8 cellular contexts compared by ENCODE assay signal in genomic region chr1:3618904-3619671, GRCh38. TPM values are rescaled to one million over a fixed set of nuclear protein-coding genes. Genes with fewer than 3 reads are reported as not detected.
A peak's percentile ranks its signal among the peaks of the same experiment; 100 is the strongest.
DNase-seq lines count a peak whose midpoint lies in the region; ATAC-seq and TF ChIP-seq lines count a peak whose summit lies in the region.

No MANE protein-coding gene starts in this region.

- H3K27me3 ChIP-seq in trophoblast cell (ENCODE audit: insufficient read depth, low read length) = no peaks in the 10 kb centered on the region

- H2AFZ ChIP-seq in trophoblast cell (ENCODE audit: insufficient read depth, low read length, poor library complexity) = no peak overlapping the region

- H3K4me1 Mint-ChIP-seq in type B pancreatic cell (ENCODE audit: unreplicated experiment) = peaks cover 33% of the 10 kb centered on the region

- H3K18ac ChIP-seq in trophoblast cell (ENCODE audit: low read length) = no peak overlapping the region

- no peak overlapping the region for H4K12ac ChIP-seq in trophoblast cell (ENCODE audit: low read depth, low read length)

- no peak overlapping the region for H2BK5ac ChIP-seq in trophoblast cell (ENCODE audit: low read depth, low read length, poor library complexity)

- H3K79me2 ChIP-seq in trophoblast cell (ENCODE audit: control insufficient read depth, insufficient read depth, low read length, poor library complexity) = no peaks in the 10 kb centered on the region

- no peak overlapping the region for H2BK12ac ChIP-seq in trophoblast cell (ENCODE audit: low read length)

- no peak overlapping the region for H4K91ac ChIP-seq in trophoblast cell (ENCODE audit: low read depth, low read length)

- H3K79me1 ChIP-seq in trophoblast cell (ENCODE audit: low read length) = no peaks in the 10 kb centered on the region

- no peaks in the 10 kb centered on the region for H3K36me3 Mint-ChIP-seq in type B pancreatic cell

- peaks cover 12% of the 10 kb centered on the region for H3K27me3 Mint-ChIP-seq in type B pancreatic cell

- H3K9me3 Mint-ChIP-seq in type B pancreatic cell = no peaks in the 10 kb centered on the region

- no peak overlapping the region for H3K9ac ChIP-seq in trophoblast cell (ENCODE audit: low read length)

- H3K4me2 ChIP-seq in trophoblast cell (ENCODE audit: low read length) = no peak overlapping the region

- no peak overlapping the region for H3K4ac ChIP-seq in trophoblast cell (ENCODE audit: low read depth, low read length)

- TF ChIP-seq CTCF in LNCAP (IDR thresholded peaks at IDR 0.05) (peak; percentile 90), type B pancreatic cell (conservative IDR thresholded peaks at IDR 0.05) (peak; percentile 92)

- no peaks in the 10 kb centered on the region for H3K36me3 ChIP-seq in trophoblast cell (ENCODE audit: control insufficient read depth in 1 of 2, insufficient read depth in 2 of 2, low read length in 2 of 2)

- no peak overlapping the region for H3K14ac ChIP-seq in trophoblast cell (ENCODE audit: low read length)

- H3K23ac ChIP-seq in trophoblast cell (ENCODE audit: low read length) = no peak overlapping the region

- H2AK5ac ChIP-seq in trophoblast cell (ENCODE audit: low read length) = no peak overlapping the region

- H3K4me3 ChIP-seq in trophoblast cell (ENCODE audit: low read depth, low read length) = no peak overlapping the region

- no peaks in the 10 kb centered on the region for H3K9me3 ChIP-seq in trophoblast cell (ENCODE audit: insufficient read depth, low read depth, low read length)

- no peak overlapping the region for H4K8ac ChIP-seq in trophoblast cell (ENCODE audit: low read depth, low read length)

- H3K4me1 ChIP-seq in trophoblast cell (ENCODE audit: control insufficient read depth in 1 of 2, insufficient read depth in 2 of 2, low read length in 2 of 2) = peaks cover 6 to 8% of the 10 kb centered on the region in 2 experiments

- WGBS in trophoblast cell (ENCODE audit: extremely low coverage, insufficient coverage, insufficient read length) = no CpG with 5 or more reads among the region's 21 CpGs

- DNase-seq in GM04504 (ENCODE audit: low read depth) (peak; percentile 51), SK-N-DZ (ENCODE audit: low spot score) (peak; percentile 55), germinal center (ENCODE audit: low spot score) (peak; percentile 88), trophoblast cell (peak; percentile 20 to 73), type B pancreatic cell (ENCODE audit: extremely low spot score, unreplicated experiment) (no peak)
- peak; percentile 76 for DNase-seq in activated naive CD4-positive, alpha-beta T cell treated with Interleukin-2 at 50 U/mL for 16 hours

- H3K4me3 Mint-ChIP-seq in type B pancreatic cell = no peak overlapping the region

- no peak for ATAC-seq in HG02870 (IDR thresholded peaks at IDR 0.05; ENCODE audit: unreplicated experiment)

- no peak overlapping the region for H2BK120ac ChIP-seq in trophoblast cell (ENCODE audit: insufficient read depth, low read length, poor library complexity)

- no peak overlapping the region for H3K27ac ChIP-seq in trophoblast cell (ENCODE audit: low read depth, low read length)

- H3K27ac Mint-ChIP-seq in type B pancreatic cell = peak overlapping the region; percentile 17

RNA-seq across cellular contexts. Expression of gene TPRG1L, which starts 5.7 kb away (rescaled TPM):
- 4.2 and 4.4 TPM in 2 replicates for polyA plus RNA-seq in SK-N-DZ (2014; cell fraction: cytosol; rRNA removed)
- polyA plus RNA-seq in SK-N-DZ (2014; cell fraction: nucleus; rRNA removed) = 3.7 and 5.0 TPM in 2 replicates
- 23.7 and 23.8 TPM in 2 replicates for polyA plus RNA-seq in trophoblast cell (2013)
- total RNA-seq in type B pancreatic cell (ENCODE audit: low replicate concordance) = 26.6 and 56.6 TPM in 2 replicates

RNA-seq across cellular contexts. Expression of gene MEGF6, which starts 7.8 kb away (rescaled TPM):
- 0.18 and 0.23 TPM in 2 replicates for polyA plus RNA-seq in SK-N-DZ (2014; cell fraction: cytosol; rRNA removed)
- polyA plus RNA-seq in SK-N-DZ (2014; cell fraction: nucleus; rRNA removed) = 2.4 and 13.7 TPM in 2 replicates
- 11.3 and 12.1 TPM in 2 replicates for polyA plus RNA-seq in trophoblast cell (2013)
- total RNA-seq in type B pancreatic cell (ENCODE audit: low replicate concordance) = 26.7 and 61.7 TPM in 2 replicates

RNA-seq across cellular contexts. Expression of gene WRAP73, which starts 30.8 kb away (rescaled TPM):
- polyA plus RNA-seq in SK-N-DZ (2014; cell fraction: cytosol; rRNA removed) = 25.0 and 25.1 TPM in 2 replicates
- polyA plus RNA-seq in SK-N-DZ (2014; cell fraction: nucleus; rRNA removed) = 63.2 and 86.0 TPM in 2 replicates
- polyA plus RNA-seq in trophoblast cell (2013) = 30.9 and 31.0 TPM in 2 replicates
- total RNA-seq in type B pancreatic cell (ENCODE audit: low replicate concordance) = 22.5 and 26.7 TPM in 2 replicates

RNA-seq across cellular contexts. Expression of gene TP73, which starts 33.2 kb away (rescaled TPM):
- polyA plus RNA-seq in SK-N-DZ (2014; cell fraction: cytosol; rRNA removed) = 0.65 and 1.1 TPM in 2 replicates
- 1.3 and 3.5 TPM in 2 replicates for polyA plus RNA-seq in SK-N-DZ (2014; cell fraction: nucleus; rRNA removed)
- polyA plus RNA-seq in trophoblast cell (2013) = 3.5 and 3.9 TPM in 2 replicates
- 1.6 TPM in 2 replicates for total RNA-seq in type B pancreatic cell (ENCODE audit: low replicate concordance)
